ENCODE assay signal across 24 cellular contexts in the genomic region with DNA sequence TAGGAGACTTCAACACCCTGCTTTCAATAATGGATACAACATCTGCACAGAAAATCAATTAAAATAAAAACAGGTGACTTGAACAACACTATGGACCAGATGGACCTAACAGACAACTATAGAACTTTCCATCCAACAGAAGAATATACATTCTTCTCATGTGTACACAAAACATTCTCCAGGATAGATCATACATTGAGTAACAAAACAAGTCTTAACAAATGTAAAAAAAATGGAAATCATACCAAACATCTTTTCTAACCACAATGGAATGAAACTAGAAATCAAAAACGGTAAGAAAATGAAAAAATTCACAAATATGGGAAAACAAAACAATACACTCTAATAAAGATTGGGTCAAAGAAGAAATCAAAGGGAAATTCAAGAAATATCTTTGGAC. TPM values are rescaled to one million over a fixed set of nuclear protein-coding genes. Genes with fewer than 3 reads are reported as not detected.
DNase-seq lines count a peak whose midpoint lies in the region; ATAC-seq and TF ChIP-seq lines count a peak whose summit lies in the region.
"Had no signal": no experiment of that assay in that cellular context is flagged by ENCODE, and none has a peak within 500 bp of the region (broad histone marks: within the 10 kb centered on the region; RNA-seq: fewer than 3 reads in every experiment).

No MANE protein-coding gene starts in this region.

- H3K27me3 ChIP-seq in adipocyte (replicated peaks; ENCODE audit: control insufficient read depth, insufficient read depth, low read length) (no peaks in the 10 kb centered on the region), foreskin keratinocyte (no peaks in the 10 kb centered on the region)
- H3K27me3 ChIP-seq: BE2C, BLaER1 had no signal

- H3K4me3 ChIP-seq in adipocyte (ENCODE audit: low read length): no peak overlapping the region
- H3K4me3 ChIP-seq in choroid plexus epithelial cell (ENCODE audit: low read depth, low read length): no peak overlapping the region
- H3K4me3 ChIP-seq: BLaER1 had no signal

- TF ChIP-seq CTCF in choroid plexus epithelial cell (conservative IDR thresholded peaks at IDR 0.05; ENCODE audit: low read depth, low read length) (no peak), foreskin keratinocyte (conservative IDR thresholded peaks at IDR 0.05) (no peak)

- no peak overlapping the region for H3K27ac Mint-ChIP-seq in activated T-helper 2 cell treated with anti-CD3 and anti-CD28 coated beads, Interferon-gamma antibody, Interleukin-2, Interleukin-4, amounts not matched to agents 10 μg/mL and 5 μg/mL and 100 μg/mL, durations not matched to agents 14 hours and 24 hours and 36 hours
- H3K27ac Mint-ChIP-seq: CD4-positive, alpha-beta memory T cell; CD4-positive, CD25-positive, alpha-beta regulatory T cell had no signal

- H3K9me3 Mint-ChIP-seq in activated T-helper 2 cell treated with anti-CD3 and anti-CD28 coated beads, Interferon-gamma antibody, Interleukin-2, Interleukin-4, amounts not matched to agents 10 μg/mL and 5 μg/mL and 100 μg/mL, durations not matched to agents 14 hours and 24 hours and 36 hours: peaks cover 22% of the 10 kb centered on the region

- H3K4me1 Mint-ChIP-seq in activated T-helper 2 cell treated with anti-CD3 and anti-CD28 coated beads, Interferon-gamma antibody, Interleukin-2, Interleukin-4, amounts not matched to agents 10 μg/mL and 5 μg/mL and 100 μg/mL, durations not matched to agents 14 hours and 24 hours and 36 hours (ENCODE audit: low read depth): no peaks in the 10 kb centered on the region
- H3K4me1 Mint-ChIP-seq: CD14-positive monocyte; CD4-positive, alpha-beta memory T cell; CD4-positive, CD25-positive, alpha-beta regulatory T cell; CD8-positive, alpha-beta memory T cell had no signal

- ATAC-seq in foreskin keratinocyte (no peak), GM21360 (IDR thresholded peaks at IDR 0.05; ENCODE audit: unreplicated experiment) (no peak)

- H3K36me3 Mint-ChIP-seq in activated T-helper 2 cell treated with anti-CD3 and anti-CD28 coated beads, Interferon-gamma antibody, Interleukin-2, Interleukin-4, amounts not matched to agents 10 μg/mL and 5 μg/mL and 100 μg/mL, durations not matched to agents 14 hours and 24 hours and 36 hours (ENCODE audit: low read depth): no peaks in the 10 kb centered on the region
- H3K36me3 Mint-ChIP-seq: CD14-positive monocyte had no signal

- H3K4me1 ChIP-seq in adipocyte (ENCODE audit: control insufficient read depth, insufficient read depth, low read length) (peaks cover 10% of the 10 kb centered on the region), foreskin keratinocyte (peaks cover 18% of the 10 kb centered on the region)
- H3K4me1 ChIP-seq: BE2C, BLaER1 had no signal

- peaks cover 7% of the 10 kb centered on the region for H3K9me3 ChIP-seq in adipocyte (ENCODE audit: control insufficient read depth, low read length)
- H3K9me3 ChIP-seq: BE2C had no signal

- H3K27me3 Mint-ChIP-seq in activated T-helper 2 cell treated with anti-CD3 and anti-CD28 coated beads, Interferon-gamma antibody, Interleukin-2, Interleukin-4, amounts not matched to agents 10 μg/mL and 5 μg/mL and 100 μg/mL, durations not matched to agents 14 hours and 24 hours and 36 hours (ENCODE audit: low read depth): no peaks in the 10 kb centered on the region

- no peak overlapping the region for H3K9ac ChIP-seq in adipocyte (ENCODE audit: low read length)
- H3K9ac ChIP-seq: BLaER1 had no signal

- DNase-seq in EH (ENCODE audit: low read depth) (peak; percentile 6), adipocyte (ENCODE audit: low read depth) (peak; percentile 40), choroid plexus epithelial cell (ENCODE audit: low read depth) (peak; percentile 8), foreskin keratinocyte (peak; percentile 33 to 57), inferior parietal cortex (ENCODE audit: extremely low spot score) (no peak), NCI-H1105 treated with DMSO at 0.1 percent for 48 hours (lab: John Stamatoyannopoulos, UW) (no peak)
- DNase-seq in activated T-helper 2 cell treated with anti-CD3 and anti-CD28 coated beads, Interferon-gamma antibody, Interleukin-2, Interleukin-4, amounts not matched to agents 10 μg/mL and 5 μg/mL and 100 μg/mL, durations not matched to agents 14 hours and 24 hours and 36 hours (ENCODE audit: low spot score): no peak
- DNase-seq: 8988T; ACHN; BE2C; C1 segment of cervical spinal cord; CD4-positive, alpha-beta memory T cell; CD4-positive, CD25-positive, alpha-beta regulatory T cell; CD8-positive, alpha-beta memory T cell; COR-L47; DMS 273 treated with DMSO at 0.1 percent for 48 hours; DMS153; DMS53; DMS79; DND-41; GF-D8 had no signal

- intact Hi-C loops in activated T-helper 2 cell treated with anti-CD3 and anti-CD28 coated beads, Interferon-gamma antibody, Interleukin-2, Interleukin-4, amounts not matched to agents 10 μg/mL and 5 μg/mL and 100 μg/mL, durations not matched to agents 14 hours and 24 hours and 36 hours (cut with micrococcal nuclease): no loop called here

- H3K27ac ChIP-seq in foreskin keratinocyte: no peak overlapping the region
- H3K27ac ChIP-seq: BLaER1 had no signal

- no peak overlapping the region for H3K4me3 Mint-ChIP-seq in activated T-helper 2 cell treated with anti-CD3 and anti-CD28 coated beads, Interferon-gamma antibody, Interleukin-2, Interleukin-4, amounts not matched to agents 10 μg/mL and 5 μg/mL and 100 μg/mL, durations not matched to agents 14 hours and 24 hours and 36 hours (ENCODE audit: low read depth)
- H3K4me3 Mint-ChIP-seq: CD14-positive monocyte; CD4-positive, alpha-beta memory T cell; CD4-positive, CD25-positive, alpha-beta regulatory T cell; CD8-positive, alpha-beta memory T cell had no signal

- no peaks in the 10 kb centered on the region for H3K36me3 ChIP-seq in adipocyte (ENCODE audit: control insufficient read depth, insufficient read depth, low read length, severe bottlenecking)
- H3K36me3 ChIP-seq: BE2C had no signal

RNA-seq across cellular contexts. Expression of a gene that starts 24.7 kb away (rescaled TPM):
- total RNA-seq in foreskin keratinocyte: 3.3 and 3.6 TPM in 2 replicates
- polyA plus RNA-seq in foreskin keratinocyte: 1.2 and 1.5 TPM in 2 replicates
- total RNA-seq in activated T-helper 2 cell treated with anti-CD3 and anti-CD28 coated beads, Interferon-gamma antibody, Interleukin-2, Interleukin-4, amounts not matched to agents 10 μg/mL and 5 μg/mL and 100 μg/mL, durations not matched to agents 14 hours and 24 hours and 36 hours: 0.80 and 1.5 TPM in 2 replicates

RNA-seq across cellular contexts. Expression of a gene that starts 33.7 kb away (rescaled TPM):
- total RNA-seq in foreskin keratinocyte: 35.8 and 44.0 TPM in 2 replicates
- polyA plus RNA-seq in foreskin keratinocyte: 39.9 and 55.6 TPM in 2 replicates
- total RNA-seq in activated T-helper 2 cell treated with anti-CD3 and anti-CD28 coated beads, Interferon-gamma antibody, Interleukin-2, Interleukin-4, amounts not matched to agents 10 μg/mL and 5 μg/mL and 100 μg/mL, durations not matched to agents 14 hours and 24 hours and 36 hours: 41.9 and 42.8 TPM in 2 replicates

Comparison
In these comparisons a context has a peak if more than half of its experiments do, and no peak if none do; other contexts are left out.
1. DNase-seq: peak in EH (single experiment), adipocyte (single experiment), choroid plexus epithelial cell (single experiment) and foreskin keratinocyte (2 of 2); none in activated T-helper 2 cell treated with anti-CD3 and anti-CD28 coated beads, Interferon-gamma antibody, Interleukin-2, Interleukin-4, amounts not matched to agents 10 μg/mL and 5 μg/mL and 100 μg/mL, durations not matched to agents 14 hours and 24 hours and 36 hours (single experiment), inferior parietal cortex (single experiment) and NCI-H1105 treated with DMSO at 0.1 percent for 48 hours (single experiment).